Comparison of ENCODE assay signal across 37 cellular contexts in genomic region chr22:32843300-32843699, GRCh38. TPM values are rescaled to one million over a fixed set of nuclear protein-coding genes. Genes with fewer than 3 reads are reported as not detected.
"Had no signal": no experiment of that assay in that cellular context is flagged by ENCODE, and none has a peak within 500 bp of the region (broad histone marks: within the 10 kb centered on the region; RNA-seq: fewer than 3 reads in every experiment).

No MANE protein-coding gene starts in this region.

- DNase-seq: activated B cell treated with CpG ODN at 0.5 μM for 24 hours; activated CD4-positive, alpha-beta memory T cell treated with anti-CD3 and anti-CD28 coated beads, Interleukin-2, amount 10 ng/mL, durations not matched to agents 7 days and 5 days; activated CD4-positive, alpha-beta T cell treated with anti-CD3 and anti-CD28 coated beads for 4 hours; activated CD4-positive, alpha-beta T cell treated with anti-CD3 and anti-CD28 coated beads, Interleukin-2, amount 50 U/mL, for 1 hour; activated CD4-positive, CD25-positive, alpha-beta regulatory T cell treated with anti-CD3 and anti-CD28 coated beads, Interleukin-2, amount 50 U/mL, for 72 hours; activated CD8-positive, alpha-beta memory T cell treated with anti-CD3 and anti-CD28 coated beads for 24 hours; activated CD8-positive, alpha-beta memory T cell treated with anti-CD3 and anti-CD28 coated beads, Interleukin-2, amount 10 ng/mL, durations not matched to agents 7 days and 5 days; activated CD8-positive, alpha-beta memory T cell treated with anti-CD3 and anti-CD28 coated beads, Interleukin-2, amount 50 U/mL, for 48 hours; activated effector memory CD4-positive, alpha-beta T cell treated with Interleukin-2 at 50 U/mL for 16 hours; activated naive CD4-positive, alpha-beta T cell; activated naive CD4-positive, alpha-beta T cell treated with anti-CD3 and anti-CD28 coated beads, Interleukin-2, amount 50 U/mL, for 16 hours; activated naive CD8-positive, alpha-beta T cell treated with anti-CD3 and anti-CD28 coated beads for 36 hours; activated T-cell treated with anti-CD3 and anti-CD28 coated beads, Interleukin-2, amount 50 U/mL, for 48 hours; amniotic stem cell; aorta; brain microvascular endothelial cell; MG63; MV-4-11; NCI-H1092; NCI-H1436 treated with DMSO at 0.1 percent for 48 hours; NCI-H1694 treated with DMSO at 0.1 percent for 48 hours; NCI-H2029; NCI-H345; NCI-H524 treated with DMSO at 0.1 percent for 48 hours; NK-92 treated with Interleukin-12 subunit alpha and Interleukin-12 subunit beta, amount 100 ng/mL, for 24 hours; PC-3; Peyer's patch; Right ventricle myocardium superior; SW 1271; T-helper 1 cell; T-helper 2 cell; T-helper 9 cell had no signal

- H3K4me3 Mint-ChIP-seq: activated B cell treated with CpG ODN at 0.5 μM for 24 hours; activated CD4-positive, alpha-beta memory T cell treated with anti-CD3 and anti-CD28 coated beads, Interleukin-2, amount 10 ng/mL, durations not matched to agents 7 days and 5 days; activated CD8-positive, alpha-beta memory T cell treated with anti-CD3 and anti-CD28 coated beads, Interleukin-2, amount 10 ng/mL, durations not matched to agents 7 days and 5 days; activated naive CD8-positive, alpha-beta T cell treated with anti-CD3 and anti-CD28 coated beads for 36 hours; central memory CD8-positive, alpha-beta T cell had no signal

- ATAC-seq: activated CD8-positive, alpha-beta memory T cell treated with anti-CD3 and anti-CD28 coated beads, Interleukin-2, amount 10 ng/mL, durations not matched to agents 7 days and 5 days; K562; PC-3 had no signal

- H3K4me1 Mint-ChIP-seq: activated B cell treated with CpG ODN at 0.5 μM for 24 hours; activated CD4-positive, alpha-beta memory T cell treated with anti-CD3 and anti-CD28 coated beads, Interleukin-2, amount 10 ng/mL, durations not matched to agents 7 days and 5 days; activated CD8-positive, alpha-beta memory T cell treated with anti-CD3 and anti-CD28 coated beads, Interleukin-2, amount 10 ng/mL, durations not matched to agents 7 days and 5 days; activated naive CD8-positive, alpha-beta T cell treated with anti-CD3 and anti-CD28 coated beads for 36 hours; central memory CD8-positive, alpha-beta T cell had no signal

- H3K9me3 Mint-ChIP-seq: activated B cell treated with CpG ODN at 0.5 μM for 24 hours; activated CD4-positive, alpha-beta memory T cell treated with anti-CD3 and anti-CD28 coated beads, Interleukin-2, amount 10 ng/mL, durations not matched to agents 7 days and 5 days; activated naive CD8-positive, alpha-beta T cell treated with anti-CD3 and anti-CD28 coated beads for 36 hours; central memory CD8-positive, alpha-beta T cell had no signal

- H3K27ac ChIP-seq: brain microvascular endothelial cell, cardiac muscle cell, Peyer's patch, RWPE1, VCaP had no signal

- H3K9me3 ChIP-seq: MG63, Peyer's patch had no signal

- H3K27ac Mint-ChIP-seq: activated B cell treated with CpG ODN at 0.5 μM for 24 hours; activated CD4-positive, alpha-beta memory T cell treated with anti-CD3 and anti-CD28 coated beads, Interleukin-2, amount 10 ng/mL, durations not matched to agents 7 days and 5 days; activated CD8-positive, alpha-beta memory T cell treated with anti-CD3 and anti-CD28 coated beads, Interleukin-2, amount 10 ng/mL, durations not matched to agents 7 days and 5 days; activated naive CD8-positive, alpha-beta T cell treated with anti-CD3 and anti-CD28 coated beads for 36 hours had no signal

- H3K36me3 ChIP-seq: cardiac muscle cell, MG63, Peyer's patch had no signal

- H3K36me3 Mint-ChIP-seq: activated CD8-positive, alpha-beta memory T cell treated with anti-CD3 and anti-CD28 coated beads, Interleukin-2, amount 10 ng/mL, durations not matched to agents 7 days and 5 days; activated naive CD8-positive, alpha-beta T cell treated with anti-CD3 and anti-CD28 coated beads for 36 hours had no signal

- H3K27me3 ChIP-seq: brain microvascular endothelial cell, cardiac muscle cell, MG63, Peyer's patch had no signal

- H3K4me3 ChIP-seq: cardiac muscle cell, K562, MG63, Peyer's patch had no signal

RNA-seq across cellular contexts. Expression of gene TIMP3, which starts 41.8 kb away (rescaled TPM):
- total RNA-seq: activated B cell treated with CpG ODN at 0.5 μM for 24 hours; activated CD4-positive, alpha-beta memory T cell treated with anti-CD3 and anti-CD28 coated beads, Interleukin-2, amount 10 ng/mL, durations not matched to agents 7 days and 5 days; activated CD8-positive, alpha-beta memory T cell treated with anti-CD3 and anti-CD28 coated beads, Interleukin-2, amount 10 ng/mL, durations not matched to agents 7 days and 5 days; PC-3 had no signal
